ENCODE assay signal across 2 cellular contexts in the genomic region with DNA sequence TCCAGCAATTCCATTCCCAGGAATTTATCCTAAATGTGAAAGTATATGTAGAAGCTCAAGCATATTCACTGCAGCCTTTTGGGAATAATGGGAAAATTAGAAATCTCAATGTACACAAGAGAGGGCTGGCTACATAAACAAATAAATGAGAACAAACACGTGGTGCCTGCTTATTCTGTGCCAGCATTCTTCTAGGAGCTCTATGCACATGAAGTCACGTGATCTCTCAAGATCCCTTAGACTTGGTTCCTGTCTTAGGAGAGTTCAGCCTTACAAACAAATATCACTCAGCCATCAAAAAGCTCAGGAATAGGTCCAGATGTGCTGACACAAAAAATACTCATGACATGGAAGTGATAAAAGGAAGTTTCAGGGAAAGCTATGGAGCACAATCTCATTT.
TF ChIP-seq lines count a peak whose summit lies in the region.

No MANE protein-coding gene starts in this region.

TF ChIP-seq in IMR-90, 13 proteins besides CTCF, POLR2A, EP300 and RAD21 (continued from another document):
- no peak for TF ChIP-seq FOS (IDR thresholded peaks at IDR 0.05; ENCODE audit: low read depth, low read length)

TF ChIP-seq in K562, 482 proteins besides CTCF, POLR2A, EP300 and RAD21 (continued from another document):
- TF ChIP-seq, protein P1, sequence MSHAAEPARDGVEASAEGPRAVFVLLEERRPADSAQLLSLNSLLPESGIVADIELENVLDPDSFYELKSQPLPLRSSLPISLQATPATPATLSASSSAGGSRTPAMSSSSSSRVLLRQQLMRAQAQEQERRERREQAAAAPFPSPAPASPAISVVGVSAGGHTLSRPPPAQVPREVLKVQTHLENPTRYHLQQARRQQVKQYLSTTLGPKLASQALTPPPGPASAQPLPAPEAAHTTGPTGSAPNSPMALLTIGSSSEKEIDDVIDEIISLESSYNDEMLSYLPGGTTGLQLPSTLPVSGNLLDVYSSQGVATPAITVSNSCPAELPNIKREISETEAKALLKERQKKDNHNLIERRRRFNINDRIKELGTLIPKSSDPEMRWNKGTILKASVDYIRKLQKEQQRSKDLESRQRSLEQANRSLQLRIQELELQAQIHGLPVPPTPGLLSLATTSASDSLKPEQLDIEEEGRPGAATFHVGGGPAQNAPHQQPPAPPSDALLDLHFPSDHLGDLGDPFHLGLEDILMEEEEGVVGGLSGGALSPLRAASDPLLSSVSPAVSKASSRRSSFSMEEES (CRISPR knock-in tag; IDR thresholded peaks at IDR 0.05): peak; percentile 77
- TF ChIP-seq ZNF778 (CRISPR knock-in tag; IDR thresholded peaks at IDR 0.05) (no peak), ZBED1 (IDR thresholded peaks at IDR 0.05) (no peak)
